In the genomic region with DNA sequence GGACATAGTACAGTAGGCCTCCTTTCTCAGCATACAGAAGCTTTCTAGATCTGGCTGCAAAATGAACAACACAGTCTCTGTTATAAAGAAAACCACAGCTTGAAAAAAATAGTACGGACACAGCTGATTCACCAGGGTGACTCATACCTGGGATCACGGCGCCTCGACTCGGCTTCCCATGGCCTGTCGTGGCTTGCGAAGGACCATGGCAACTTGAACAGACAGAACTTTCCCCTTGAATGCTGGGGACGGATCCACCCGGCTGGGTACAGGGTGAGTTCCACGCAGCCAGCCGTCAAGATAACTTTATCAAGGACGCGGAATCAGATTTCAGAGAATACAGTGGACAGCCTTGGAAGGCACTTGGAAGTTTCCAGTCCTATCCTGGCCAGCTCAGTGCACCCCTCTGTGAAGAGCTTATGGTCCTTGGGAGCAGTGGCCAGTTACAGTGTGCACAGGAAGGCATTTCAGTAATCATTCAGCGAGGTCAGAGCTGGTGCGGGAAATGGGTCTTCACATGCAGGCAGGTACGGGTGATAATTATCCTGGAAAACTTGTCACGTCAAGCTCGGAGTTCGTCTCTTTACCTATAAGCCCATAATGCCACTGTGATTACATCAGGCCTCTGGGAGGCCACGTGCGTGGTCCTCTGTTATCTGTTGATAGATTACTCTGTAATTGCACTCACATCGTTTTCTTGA, we compare ENCODE assay signal across 1 cellular context.
TF ChIP-seq lines count a peak whose summit lies in the region.

No MANE protein-coding gene starts in this region.

TF ChIP-seq in WTC11, 78 proteins besides CTCF, POLR2A, EP300 and RAD21 (continued from another document):
- no peak for TF ChIP-seq ZNF425 (CRISPR knock-in tag; conservative IDR thresholded peaks at IDR 0.05)
- no peak for TF ChIP-seq ZNF138 (CRISPR knock-in tag; conservative IDR thresholded peaks at IDR 0.05)
